ENCODE assay signal across 1 cellular context in genomic region chr5:139849942-139850341, GRCh38.
TF ChIP-seq lines count a peak whose summit lies in the region.

No MANE protein-coding gene starts in this region.

TF ChIP-seq in IMR-90, 13 proteins besides CTCF, POLR2A, EP300 and RAD21:
- TF ChIP-seq CHD1 (IDR thresholded peaks at IDR 0.05; ENCODE audit: low read depth, low read length) (no peak), MAZ (IDR thresholded peaks at IDR 0.05; ENCODE audit: borderline replicate concordance, low read depth, low read length) (no peak), RCOR1 (IDR thresholded peaks at IDR 0.05; ENCODE audit: insufficient replicate concordance, low read length) (no peak), BHLHE40 (IDR thresholded peaks at IDR 0.05; ENCODE audit: low read depth, low read length) (no peak), MAFK (IDR thresholded peaks at IDR 0.05; ENCODE audit: low read depth, low read length) (no peak), ELK1 (IDR thresholded peaks at IDR 0.05; ENCODE audit: borderline replicate concordance, low read depth, low read length) (no peak), USF2 (IDR thresholded peaks at IDR 0.05; ENCODE audit: low read depth, low read length) (no peak), NFE2L2 (IDR thresholded peaks at IDR 0.05; ENCODE audit: low read depth, low read length) (no peak), FOS (IDR thresholded peaks at IDR 0.05; ENCODE audit: low read depth, low read length) (no peak)
